ENCODE assay signal across 8 cellular contexts in genomic region chr17:32912218-32912897, GRCh38. TPM values are rescaled to one million over a fixed set of nuclear protein-coding genes. Genes with fewer than 3 reads are reported as not detected.
DNase-seq lines count a peak whose midpoint lies in the region; ATAC-seq and TF ChIP-seq lines count a peak whose summit lies in the region.

No MANE protein-coding gene starts in this region.

- CTCF ChIA-PET in HEK293 (lab: Yijun Ruan, JAX), result interaction anchor here (1.0 to 7.6 kb wide), 5 partner anchors 8 to 131 kb away, joined by 4 to 105 read pairs (median 25); partner anchors contain the start of gene MYO1D

- H3K9me3 ChIP-seq in HEK293 (ENCODE audit: control insufficient read depth, insufficient read depth, low read depth, low read length) (no peaks in the 10 kb centered on the region), smooth muscle cell (replicated peaks; ENCODE audit: low read depth) (no peaks in the 10 kb centered on the region)

- H4K20me1 ChIP-seq in smooth muscle cell (ENCODE audit: low read depth), result no peaks in the 10 kb centered on the region

- peak overlapping the region; percentile 48 for H3K4me2 ChIP-seq in smooth muscle cell

- H3K4me3 ChIP-seq in HEK293 (ENCODE audit: low read depth, low read length), result no peak overlapping the region
- peak overlapping the region; percentile 0 for H3K4me3 ChIP-seq in smooth muscle cell

- DNase-seq in amniotic epithelial cell (ENCODE audit: low read depth) (peak; percentile 81), iPS-NIHi11 (ENCODE audit: low spot score) (peak; percentile 40), smooth muscle cell (lab: John Stamatoyannopoulos, UW; ENCODE audit: unreplicated experiment) (peak; percentile 22), NCI-H2107 treated with DMSO at 0.1 percent for 48 hours (lab: John Stamatoyannopoulos, UW; ENCODE audit: unreplicated experiment) (no peak), HPDE6-E6E7 (ENCODE audit: extremely low spot score) (no peak)
- no peak for DNase-seq in stimulated activated CD4-positive, alpha-beta T cell treated with anti-CD3 and anti-CD28 coated beads, Interleukin-2, amount 100 ng/mL, for 24 hours

- WGBS in smooth muscle cell (ENCODE audit: low lambda C conversion rate), result 26% methylated on average over 10 of the region's 10 CpGs

- ATAC-seq in HG03097 (IDR thresholded peaks at IDR 0.05; ENCODE audit: low FRiP score, unreplicated experiment), result no peak

- TF ChIP-seq CTCF in HEK293 (tag by site-specific recombination; IDR thresholded peaks at IDR 0.05) (no peak), smooth muscle cell (IDR thresholded peaks at IDR 0.05; ENCODE audit: borderline replicate concordance, insufficient read depth, poor library complexity, severe bottlenecking) (no peak)

- peaks cover 10% of the 10 kb centered on the region for H3F3A ChIP-seq in smooth muscle cell (ENCODE audit: low read depth)

- peak overlapping the region; percentile 80 for H2AFZ ChIP-seq in smooth muscle cell (ENCODE audit: low read depth)

- H3K27ac ChIP-seq in HEK293 (ENCODE audit: extremely low read depth, low read depth, low read length), result no peak overlapping the region
- no peak overlapping the region for H3K27ac ChIP-seq in smooth muscle cell (ENCODE audit: low read depth)

- H3K4me1 ChIP-seq in HEK293 (ENCODE audit: control insufficient read depth, insufficient read depth, low read length) (no peaks in the 10 kb centered on the region), smooth muscle cell (ENCODE audit: low read depth) (no peaks in the 10 kb centered on the region)

- no peaks in the 10 kb centered on the region for H3K27me3 ChIP-seq in smooth muscle cell (ENCODE audit: low read depth)

- POLR2A ChIA-PET in HEK293 (lab: Yijun Ruan, JAX), result no interaction called here

- H3K36me3 ChIP-seq in HEK293 (ENCODE audit: control insufficient read depth in 2 of 2, insufficient read depth in 1 of 2, low read length in 2 of 2), result no peaks in the 10 kb centered on the region
- no peaks in the 10 kb centered on the region for H3K36me3 ChIP-seq in smooth muscle cell (ENCODE audit: low read depth)

- H3K9ac ChIP-seq in smooth muscle cell (ENCODE audit: low read depth), result no peak overlapping the region

- no peaks in the 10 kb centered on the region for H3K79me2 ChIP-seq in smooth muscle cell (ENCODE audit: low read depth)

TF ChIP-seq in HEK293, 187 proteins besides CTCF, POLR2A, EP300 and RAD21:
- TF ChIP-seq KLF8 (tag by site-specific recombination; IDR thresholded peaks at IDR 0.05), result no peak
- TF ChIP-seq GLIS1 (tag by site-specific recombination; IDR thresholded peaks at IDR 0.05), result peak; percentile 49
- TF ChIP-seq ZFHX2 (tag by site-specific recombination; conservative IDR thresholded peaks at IDR 0.05), result 0 out of 2 replicates have a peak, but pooled peaks have one; percentile 19
- peak; percentile 58 for TF ChIP-seq SP2 (tag by site-specific recombination; IDR thresholded peaks at IDR 0.05)
- TF ChIP-seq EGR2 (tag by site-specific recombination; IDR thresholded peaks at IDR 0.05; ENCODE audit: low read depth), result peak; percentile 29; the same call in 1 of the 2 replicates
TF ChIP-seq in HEK293: peak in this region for 4.

RNA-seq across cellular contexts. Expression of gene TMEM98, which starts 15.6 kb away (rescaled TPM):
- 157 and 190 TPM in 2 replicates for total RNA-seq in smooth muscle cell
- polyA plus RNA-seq in smooth muscle cell, result 215 and 222 TPM in 2 replicates

RNA-seq across cellular contexts. Expression of gene MYO1D, which starts 35.4 kb away (rescaled TPM):
- total RNA-seq in smooth muscle cell, result 26.9 and 35.7 TPM in 2 replicates
- 13.9 and 20.7 TPM in 2 replicates for polyA plus RNA-seq in smooth muscle cell

Comparison
In these comparisons a context has a peak if more than half of its experiments do, and no peak if none do; other contexts are left out.
1. DNase-seq: peak in amniotic epithelial cell (single experiment), iPS-NIHi11 (single experiment) and smooth muscle cell (single experiment); none in NCI-H2107 treated with DMSO at 0.1 percent for 48 hours (single experiment), stimulated activated CD4-positive, alpha-beta T cell treated with anti-CD3 and anti-CD28 coated beads, Interleukin-2, amount 100 ng/mL, for 24 hours (0 of 2) and HPDE6-E6E7 (single experiment).